In genomic region chr1:19391596-19391981, GRCh38 we compare ENCODE assay signal across 8 cellular contexts.
A peak's percentile ranks its signal among the peaks of the same experiment; 100 is the strongest.
DNase-seq lines count a peak whose midpoint lies in the region; ATAC-seq and TF ChIP-seq lines count a peak whose summit lies in the region.

No MANE protein-coding gene starts in this region.

- H3K9me3 Mint-ChIP-seq in activated CD4-positive, alpha-beta T cell treated with anti-CD3 and anti-CD28 coated beads, Interleukin-2, amount 10 ng/mL, durations not matched to agents 24 days and 14 days = no peaks in the 10 kb centered on the region

- H3K36me3 ChIP-seq in thoracic aorta = no peaks in the 10 kb centered on the region

- H3K27me3 ChIP-seq in layer of hippocampus (ENCODE audit: control insufficient read depth, insufficient read depth, low read length) = no peaks in the 10 kb centered on the region
- no peaks in the 10 kb centered on the region for H3K27me3 ChIP-seq in thoracic aorta (replicated peaks; ENCODE audit: insufficient read depth)

- H3K4me3 Mint-ChIP-seq in activated CD4-positive, alpha-beta T cell treated with anti-CD3 and anti-CD28 coated beads, Interleukin-2, amount 10 ng/mL, durations not matched to agents 24 days and 14 days = peak overlapping the region; percentile 81

- no peaks in the 10 kb centered on the region for H3K27me3 Mint-ChIP-seq in activated CD4-positive, alpha-beta T cell treated with anti-CD3 and anti-CD28 coated beads, Interleukin-2, amount 10 ng/mL, durations not matched to agents 24 days and 14 days

- H3K9me3 ChIP-seq in thoracic aorta = no peaks in the 10 kb centered on the region

- H3K27ac ChIP-seq in layer of hippocampus (ENCODE audit: low read depth, low read length) (peak overlapping the region; percentile 58), thoracic aorta (peak overlapping the region; percentile 80 to 82)

- H3K27ac Mint-ChIP-seq in activated CD4-positive, alpha-beta T cell treated with anti-CD3 and anti-CD28 coated beads, Interleukin-2, amount 10 ng/mL, durations not matched to agents 24 days and 14 days = peak overlapping the region; percentile 94

- no peak for ATAC-seq in thoracic aorta (ENCODE audit: insufficient number of reproducible peaks, low FRiP score, low read depth)
- no peak for ATAC-seq in GM18867 (IDR thresholded peaks at IDR 0.05; ENCODE audit: unreplicated experiment)

- DNase-seq in activated CD4-positive, alpha-beta T cell treated with anti-CD3 and anti-CD28 coated beads, Interleukin-2, amount 10 ng/mL, durations not matched to agents 24 days and 14 days = no peak
- DNase-seq in activated CD4-positive, alpha-beta T cell treated with anti-CD3 and anti-CD28 coated beads for 48 hours = no peak
- DNase-seq in activated T-cell treated with anti-CD3 and anti-CD28 coated beads, Interleukin-2, amount 50 U/mL, for 48 hours = peak; percentile 32 to 36
- DNase-seq in thoracic aorta (ENCODE audit: low spot score) = no peak
- no peak for DNase-seq in nucleus accumbens (lab: John Stamatoyannopoulos, UW)
- no peak for DNase-seq in foreskin melanocyte

- peaks cover 8% of the 10 kb centered on the region for H3K36me3 Mint-ChIP-seq in activated CD4-positive, alpha-beta T cell treated with anti-CD3 and anti-CD28 coated beads, Interleukin-2, amount 10 ng/mL, durations not matched to agents 24 days and 14 days (ENCODE audit: low read depth)

- intact Hi-C loops in activated CD4-positive, alpha-beta T cell treated with anti-CD3 and anti-CD28 coated beads, Interleukin-2, amount 10 ng/mL, durations not matched to agents 24 days and 14 days (cut with micrococcal nuclease) = loop anchor here (1.0 to 5.0 kb wide), 6 partner anchors 59 to 262 kb away; partner anchors contain the start of genes CAPZB, EMC1 and MRTO4

- H3K4me3 ChIP-seq in thoracic aorta = peak overlapping the region; percentile 44

- peaks cover 36 to 91% of the 10 kb centered on the region in 2 donors for H3K4me1 ChIP-seq in thoracic aorta (ENCODE audit: control insufficient read depth in 1 of 2, low read depth in 2 of 2)

- no peak for TF ChIP-seq CTCF in thoracic aorta (IDR thresholded peaks at IDR 0.05)

- peaks cover 49% of the 10 kb centered on the region for H3K4me1 Mint-ChIP-seq in activated CD4-positive, alpha-beta T cell treated with anti-CD3 and anti-CD28 coated beads, Interleukin-2, amount 10 ng/mL, durations not matched to agents 24 days and 14 days

Comparison
In these comparisons a context has a peak if more than half of its experiments do, and no peak if none do; other contexts are left out.
1. DNase-seq: peak in activated T-cell treated with anti-CD3 and anti-CD28 coated beads, Interleukin-2, amount 50 U/mL, for 48 hours (2 of 2); none in activated CD4-positive, alpha-beta T cell treated with anti-CD3 and anti-CD28 coated beads, Interleukin-2, amount 10 ng/mL, durations not matched to agents 24 days and 14 days (single experiment), activated CD4-positive, alpha-beta T cell treated with anti-CD3 and anti-CD28 coated beads for 48 hours (single experiment), thoracic aorta (single experiment), nucleus accumbens (0 of 56) and foreskin melanocyte (single experiment).